9 cellular contexts compared by ENCODE assay signal in the genomic region with DNA sequence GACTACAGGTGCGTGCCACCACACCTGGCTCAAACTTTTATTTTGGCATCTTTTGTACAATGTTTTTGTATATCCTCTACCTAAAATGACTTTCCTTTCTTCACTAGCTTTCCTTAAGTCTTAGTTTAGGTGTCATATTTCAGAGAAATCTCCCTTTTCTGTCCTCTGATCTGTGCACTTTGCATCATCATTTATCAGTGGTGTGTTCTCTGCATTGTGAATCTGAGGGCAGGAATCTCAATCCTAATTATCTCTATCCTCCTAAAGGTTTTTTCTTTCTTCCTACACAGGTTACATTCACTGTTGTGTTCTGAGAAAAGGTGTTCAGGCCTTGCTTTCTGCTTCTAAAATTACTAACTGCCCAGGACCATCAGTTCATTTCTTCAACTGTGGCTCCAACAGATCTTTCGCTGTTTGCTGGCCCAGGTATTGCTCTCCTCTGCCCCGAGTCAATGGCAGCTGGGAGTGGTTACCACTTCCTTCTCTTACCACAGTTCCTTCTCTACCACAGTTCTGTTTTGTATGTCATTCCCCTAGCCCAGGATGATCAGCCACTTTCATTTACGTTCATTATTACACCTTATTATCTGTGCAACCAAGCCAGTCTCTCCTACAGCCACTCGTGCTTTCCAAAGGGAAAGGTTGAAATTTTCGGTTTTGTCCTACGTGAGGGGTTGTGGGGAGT. TPM values are rescaled to one million over a fixed set of nuclear protein-coding genes. Genes with fewer than 3 reads are reported as not detected.
DNase-seq lines count a peak whose midpoint lies in the region; ATAC-seq, FAIRE-seq and TF ChIP-seq lines count a peak whose summit lies in the region.
"Had no signal": no experiment of that assay in that cellular context is flagged by ENCODE, and none has a peak within 500 bp of the region (broad histone marks: within the 10 kb centered on the region; RNA-seq: fewer than 3 reads in every experiment).

No MANE protein-coding gene starts in this region.

- peak; percentile 99 for ATAC-seq in GM18867 (IDR thresholded peaks at IDR 0.05; ENCODE audit: unreplicated experiment)
- peak; percentile 92 for ATAC-seq in HG02840 (IDR thresholded peaks at IDR 0.05; ENCODE audit: low FRiP score, unreplicated experiment)
- peak; percentile 95 for ATAC-seq in GM12878
- no peak for ATAC-seq in omental fat pad (ENCODE audit: low FRiP score)

- in situ Hi-C loops in GM12878 (cut with MboI) (no loop called here), GM23248 (cut with MboI) (no loop called here)

- 20% methylated on average over 7 of the region's 7 CpGs for WGBS in GM12878 (ENCODE audit: insufficient coverage, insufficient replicate concordance, low lambda C conversion rate, missing lambda C conversion rate)
- 91 to 97% methylated on average over 7 of the region's 7 CpGs for WGBS in GM23248 (ENCODE audit: low coverage in 1 of 2, low lambda C conversion rate in 2 of 2, missing lambda C conversion rate in 2 of 2), 2 experiments

- no peaks in the 10 kb centered on the region for H3K36me3 ChIP-seq in OCI-LY3 (replicated peaks; ENCODE audit: low read depth, low read length)
- H3K36me3 ChIP-seq in GM12878 (ENCODE audit: control insufficient read depth in 2 of 2, insufficient read depth in 2 of 2, low read length in 1 of 2) = no peaks in the 10 kb centered on the region
- H3K36me3 ChIP-seq in GM23248 (ENCODE audit: low read depth) = no peaks in the 10 kb centered on the region

- H4K20me1 ChIP-seq in OCI-LY3 (ENCODE audit: insufficient read depth, low read length) = no peaks in the 10 kb centered on the region; the same call in 1 of the 2 replicates
- no peaks in the 10 kb centered on the region for H4K20me1 ChIP-seq in GM12878 (ENCODE audit: control insufficient read depth, insufficient read depth)
- peaks cover 27% of the 10 kb centered on the region for H4K20me1 ChIP-seq in GM23248 (ENCODE audit: insufficient read depth)

- H3K4me3 ChIP-seq in OCI-LY3 (ENCODE audit: low read length) (peak overlapping the region; percentile 69), GM12878 (peak overlapping the region; percentile 15; the same call in 1 of the 2 replicates), GM23248 (no peak overlapping the region)

- TF ChIP-seq EP300 in GM12878 (IDR thresholded peaks at IDR 0.05; ENCODE audit: borderline replicate concordance in 1 of 2, control insufficient read depth in 1 of 2, low read depth in 2 of 2, low read length in 2 of 2) = peak; percentile 75 to 93; a peak in 3 of 4 replicates

- intact Hi-C loops in GM12878 (cut with micrococcal nuclease; ENCODE audit: unreplicated experiment) = no loop called here

- TF ChIP-seq RAD21 in GM12878 (IDR thresholded peaks at IDR 0.05; ENCODE audit: insufficient read depth, low read depth, low read length) = no peak

- no peaks in the 10 kb centered on the region for H3K27me3 ChIP-seq in OCI-LY3 (ENCODE audit: low read depth, low read length)
- no peaks in the 10 kb centered on the region for H3K27me3 ChIP-seq in GM12878 (replicated peaks in 1 of 2; ENCODE audit: control insufficient read depth in 2 of 2, insufficient read depth in 2 of 2, low read length in 1 of 2)
- H3K27me3 ChIP-seq in GM23248 (replicated peaks; ENCODE audit: insufficient read depth) = no peaks in the 10 kb centered on the region

- no peak for TF ChIP-seq CTCF in OCI-LY3 (IDR thresholded peaks at IDR 0.05; ENCODE audit: low read depth, low read length)
- no peak for TF ChIP-seq CTCF in GM12878 (IDR thresholded peaks at IDR 0.05 in 2 of 3, conservative IDR thresholded peaks at IDR 0.05 in 1 of 3; ENCODE audit: control insufficient read depth in 2 of 3, extremely low read depth in 1 of 3, insufficient read depth in 1 of 3, low read depth in 3 of 3, low read length in 3 of 3)
- no peak for TF ChIP-seq CTCF in omental fat pad (IDR thresholded peaks at IDR 0.05)

- H2AFZ ChIP-seq in OCI-LY3 (ENCODE audit: low read depth, low read length) = no peak overlapping the region
- peak overlapping the region; percentile 21; the same call in 1 of the 2 replicates for H2AFZ ChIP-seq in GM12878 (ENCODE audit: control insufficient read depth, low read depth, low read length)
- H2AFZ ChIP-seq in GM23248 = no peak overlapping the region

- SMC1A ChIA-PET in GM12878 (lab: Charles Lee; ENCODE audit: uncharacterized antibody, unreplicated experiment) = interaction anchor here (0.7 to 12.5 kb wide), 12 partner anchors 9 to 79 kb away, joined by 3 to 129 read pairs (median 6); partner anchors contain the start of gene TGFBR1

- H3K9me2 ChIP-seq in GM23248 (ENCODE audit: insufficient read depth) = no peaks in the 10 kb centered on the region

- DNase-seq in GM12878 (ENCODE audit: low read depth, low spot score) = peak; percentile 76
- no peak for DNase-seq in OCI-M2 (lab: John Stamatoyannopoulos, UW; ENCODE audit: unreplicated experiment)
- DNase-seq in pons (ENCODE audit: low spot score) = no peak
- no peak for DNase-seq in GM23248
- no peak for DNase-seq in omental fat pad (ENCODE audit: low spot score)

- POLR2A ChIA-PET in GM12878 (lab: Charles Lee) = interaction anchor here (0.6 to 1.7 kb wide), 9 partner anchors 9 to 123 kb away, joined by 3 to 9 read pairs (median 5); partner anchors contain the start of gene TGFBR1

- 0 out of 2 replicates have a peak, but pooled peaks cover 4% of the 10 kb centered on the region for H3F3A ChIP-seq in GM23248 (ENCODE audit: insufficient read depth)

- peak overlapping the region; percentile 48 for H3K9ac ChIP-seq in OCI-LY3 (ENCODE audit: low read length)
- H3K9ac ChIP-seq in GM12878 (ENCODE audit: control insufficient read depth, insufficient read depth, low read length) = peak overlapping the region; percentile 42
- no peak overlapping the region for H3K9ac ChIP-seq in GM23248

- H3K4me1 ChIP-seq in OCI-LY3 (ENCODE audit: low read length) (peaks cover 51% of the 10 kb centered on the region), GM12878 (ENCODE audit: control insufficient read depth, insufficient read depth, low read length) (peaks cover 19% of the 10 kb centered on the region), GM23248 (ENCODE audit: insufficient read depth) (0 out of 2 replicates have a peak, but pooled peaks cover 10% of the 10 kb centered on the region)

- H3K9me3 ChIP-seq in OCI-LY3 (ENCODE audit: insufficient read depth, low read length) (no peaks in the 10 kb centered on the region), GM12878 (replicated peaks; ENCODE audit: control insufficient read depth, insufficient read depth, low read length) (no peaks in the 10 kb centered on the region), GM23248 (ENCODE audit: low read depth) (no peaks in the 10 kb centered on the region)

- CTCF ChIA-PET in GM12878 (lab: Yijun Ruan, JAX) = interaction anchor here (1.0 to 2.8 kb wide), 9 partner anchors 10 to 120 kb away, joined by 3 to 13 read pairs (median 4); no protein-coding TSS in a partner anchor

- RAD21 ChIA-PET in GM12878 (lab: Charles Lee; ENCODE audit: unreplicated experiment) = interaction anchor here (0.7 to 1.7 kb wide), 6 partner anchors 11 to 194 kb away, joined by 3 to 10 read pairs (median 4); no protein-coding TSS in a partner anchor

- H3K27ac ChIP-seq in OCI-LY3 (ENCODE audit: low read length) (peak overlapping the region; percentile 68), GM12878 (ENCODE audit: control insufficient read depth, insufficient read depth) (peak overlapping the region; percentile 68), GM23248 (no peak overlapping the region)
- H3K27ac ChIP-seq: epithelial cell of prostate had no signal

- peak overlapping the region; percentile 94 for H3K4me2 ChIP-seq in OCI-LY3 (ENCODE audit: low read length)
- peak overlapping the region; percentile 88 for H3K4me2 ChIP-seq in GM12878 (ENCODE audit: control insufficient read depth, insufficient read depth)
- H3K4me2 ChIP-seq in GM23248 (ENCODE audit: unreplicated experiment) = no peak overlapping the region

- FAIRE-seq in GM12878 (lab: Jason Lieb, UNC) = peak; percentile 83

- H3K79me2 ChIP-seq in OCI-LY3 (ENCODE audit: low read length) (peaks cover 89% of the 10 kb centered on the region), GM12878 (ENCODE audit: control insufficient read depth, insufficient read depth, low read length) (peaks cover 24% of the 10 kb centered on the region), GM23248 (ENCODE audit: insufficient read depth) (peaks cover 100% of the 10 kb centered on the region)

- no peak for TF ChIP-seq POLR2A in GM12878 (IDR thresholded peaks at IDR 0.05; ENCODE audit: low read depth, low read length)

- BruUV-seq in GM12878 (replicated peaks; lab: Mats Ljungman, UMichigan) = TSS peak; percentile 95

RNA-seq across cellular contexts. Expression of gene TGFBR1, which starts 14.0 kb away (rescaled TPM):
- 42.4 and 49.4 TPM in 2 replicates for total RNA-seq in GM12878 (2013; cell fraction: nucleolus; rRNA removed)
- total RNA-seq in GM12878 (2014; rRNA removed) = 16.9 and 21.1 TPM in 2 replicates
- total RNA-seq in GM12878 (2014; rRNA removed; fragmentation: Illumina TruSeq; extraction: Trizol) = 19.6 and 20.8 TPM in 2 replicates
- 26.6 and 27.2 TPM in 2 replicates for total RNA-seq in GM12878 (2021)
- polyA plus RNA-seq in GM12878 (2011; ENCODE audit: low read depth) = 4.6 TPM
- polyA plus RNA-seq in GM12878 (2011; rRNA removed) = 16.6 and 23.8 TPM in 2 replicates
- 13.3 and 15.2 TPM in 2 replicates for polyA plus RNA-seq in GM12878 (2011; cell fraction: cytosol; rRNA removed)
- polyA plus RNA-seq in GM12878 (2011; cell fraction: nucleus; rRNA removed) = 6.9 and 7.3 TPM in 2 replicates
- 4.8 and 5.8 TPM in 2 replicates for polyA plus RNA-seq in GM12878 (2012)
- polyA plus RNA-seq in GM12878 (2014; fragmentation: Illumina TruSeq; extraction: Trizol) = 13.6 and 17.5 TPM in 2 replicates
- 10 to 100 TPM in 1 of 2 experiments, 1 to 10 TPM in 1; 5.7 to 19.6 TPM for polyA plus RNA-seq in GM12878 (2014; fragmentation: Nextera tagmentation; extraction: Ambion mirVana)
- polyA plus RNA-seq in GM12878 (2014; rRNA removed) = 8.5 and 10.9 TPM in 2 replicates
- 10 to 100 TPM in 1 of 2 experiments, 1 to 10 TPM in 1; 2.9 to 16.6 TPM for polyA plus RNA-seq in GM12878 (2016; fragmentation: Nextera tagmentation; extraction: Ambion mirVana)
- 57.4 and 63.6 TPM in 2 replicates for polyA minus RNA-seq in GM12878 (2011; rRNA and poly(A)+ RNA removed)
- polyA minus RNA-seq in GM12878 (2011; cell fraction: cytosol; rRNA and poly(A)+ RNA removed) = 19.1 and 24.2 TPM in 2 replicates
- 10.2 and 14.4 TPM in 2 replicates for polyA minus RNA-seq in GM12878 (2011; cell fraction: nucleus; rRNA and poly(A)+ RNA removed)
- 73.9 and 75.1 TPM in 2 replicates for total RNA-seq in GM23248 (2014; rRNA removed; shearing (Covaris generic))
- polyA plus RNA-seq in GM23248 (2016; fragmentation: Nextera tagmentation; extraction: Ambion mirVana) = 41.0 and 46.3 TPM in 2 replicates
- total RNA-seq in omental fat pad = 10 to 100 TPM; 20.9 to 35.2 (median 30.9) TPM
